In the genomic region with DNA sequence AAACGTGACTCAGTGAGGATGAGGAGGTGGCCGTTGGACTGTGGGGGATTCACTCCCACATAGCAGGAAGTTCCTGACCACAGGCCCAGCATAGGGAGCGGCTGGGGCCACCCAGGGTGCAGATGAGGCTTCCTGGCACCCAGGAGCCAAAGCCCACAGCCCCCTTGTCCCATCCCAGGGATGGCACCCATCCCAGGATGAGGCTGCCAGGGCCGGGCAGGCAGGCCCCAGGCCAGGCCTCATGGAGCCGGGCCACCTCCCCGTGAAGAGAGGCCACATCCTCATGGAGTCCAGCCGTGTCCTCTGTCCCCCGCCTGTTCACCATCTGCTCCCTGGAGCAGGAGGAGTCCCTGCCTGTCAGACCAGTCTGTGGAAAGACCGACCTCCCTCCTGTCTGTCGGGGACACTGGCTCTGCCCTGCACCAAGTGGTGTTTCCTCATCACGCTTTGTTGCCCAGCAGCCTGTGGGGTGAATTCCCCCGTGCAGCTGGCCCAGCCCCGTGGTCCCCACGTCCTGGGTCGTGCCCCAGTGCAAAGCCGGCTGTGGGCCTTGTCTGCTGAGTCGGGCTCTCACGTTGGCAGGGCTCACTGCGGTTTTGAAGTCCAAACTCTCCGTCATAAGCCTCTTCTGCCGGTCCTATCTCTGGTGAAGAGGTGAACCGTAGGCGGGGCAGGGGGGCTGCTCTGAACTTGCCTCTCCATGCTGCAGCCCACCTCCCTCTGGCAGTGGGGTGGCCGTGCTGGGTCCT, we compare ENCODE assay signal across 13 cellular contexts. TPM values are rescaled to one million over a fixed set of nuclear protein-coding genes. Genes with fewer than 3 reads are reported as not detected.
DNase-seq lines count a peak whose midpoint lies in the region; ATAC-seq, FAIRE-seq and TF ChIP-seq lines count a peak whose summit lies in the region.
"Had no signal": no experiment of that assay in that cellular context is flagged by ENCODE, and none has a peak within 500 bp of the region (broad histone marks: within the 10 kb centered on the region; RNA-seq: fewer than 3 reads in every experiment).

No MANE protein-coding gene starts in this region.

- H3K4me3 ChIP-seq in BE2C (ENCODE audit: low read depth, low read length) (no peak overlapping the region), HEK293 (ENCODE audit: low read depth, low read length) (no peak overlapping the region)
- H3K4me3 ChIP-seq: HAP-1 had no signal

- DNase-seq in BE2C (peak; percentile 12), RCC 7860 (ENCODE audit: low spot score) (peak; percentile 83), islet precursor cell (peak; percentile 61), GM19239 (ENCODE audit: insufficient read length, low spot score) (no peak), mesenteric fat pad (ENCODE audit: low spot score) (no peak)
- DNase-seq in stimulated activated CD4-positive, alpha-beta T cell treated with anti-CD3 and anti-CD28 coated beads, Interleukin-12 subunit alpha, Interleukin-12 subunit beta, amount 100 ng/mL, for 4 hours, result no peak
- DNase-seq: activated CD4-positive, CD25-positive, alpha-beta regulatory T cell treated with anti-CD3 and anti-CD28 coated beads, Interleukin-2, amount 50 U/mL, for 72 hours; CD4-positive, alpha-beta T cell; occipital lobe; SHP77 had no signal

- POLR2A ChIA-PET in HEK293 (lab: Yijun Ruan, JAX), result no interaction called here

- no peaks in the 10 kb centered on the region for H3K4me1 ChIP-seq in BE2C
- no peaks in the 10 kb centered on the region for H3K4me1 ChIP-seq in HEK293 (ENCODE audit: control insufficient read depth, insufficient read depth, low read length)
- H3K4me1 ChIP-seq: HAP-1 had no signal

- no peak overlapping the region for H3K27ac ChIP-seq in HEK293 (ENCODE audit: extremely low read depth, low read depth, low read length)

- FAIRE-seq in RCC 7860 (lab: Jason Lieb, UNC), result peak; percentile 73
- no peak for FAIRE-seq in GM19239 (lab: Jason Lieb, UNC)

- H3K27me3 ChIP-seq in BE2C, result no peaks in the 10 kb centered on the region

- TF ChIP-seq CTCF in BE2C (IDR thresholded peaks at IDR 0.05; ENCODE audit: low read depth, low read length) (no peak), HEK293 (tag by site-specific recombination; IDR thresholded peaks at IDR 0.05) (no peak)

- CTCF ChIA-PET in HEK293 (lab: Yijun Ruan, JAX), result no interaction called here

- H3K36me3 ChIP-seq in BE2C (no peaks in the 10 kb centered on the region), HEK293 (ENCODE audit: control insufficient read depth in 2 of 2, insufficient read depth in 1 of 2, low read length in 2 of 2) (no peaks in the 10 kb centered on the region)

- H3K9me3 ChIP-seq in BE2C, result no peaks in the 10 kb centered on the region
- no peaks in the 10 kb centered on the region for H3K9me3 ChIP-seq in HEK293 (ENCODE audit: control insufficient read depth, insufficient read depth, low read depth, low read length)
- H3K9me3 ChIP-seq: HAP-1 had no signal

- no peak for ATAC-seq in HG03521 (IDR thresholded peaks at IDR 0.05; ENCODE audit: unreplicated experiment)

TF ChIP-seq in HEK293, 187 proteins besides CTCF, POLR2A, EP300 and RAD21:
- TF ChIP-seq ZNF596 (tag by site-specific recombination; IDR thresholded peaks at IDR 0.05) (no peak), GLI2 (tag by site-specific recombination; IDR thresholded peaks at IDR 0.05; ENCODE audit: borderline replicate concordance, low read depth) (no peak), GLIS1 (tag by site-specific recombination; IDR thresholded peaks at IDR 0.05) (peak; percentile 22; the same call in 1 of the 2 replicates), EGR2 (tag by site-specific recombination; IDR thresholded peaks at IDR 0.05; ENCODE audit: low read depth) (no peak), ZNF214 (tag by site-specific recombination; IDR thresholded peaks at IDR 0.05; ENCODE audit: borderline replicate concordance) (no peak), ZNF2 (tag by site-specific recombination; IDR thresholded peaks at IDR 0.05) (no peak)
- TF ChIP-seq, protein P1, sequence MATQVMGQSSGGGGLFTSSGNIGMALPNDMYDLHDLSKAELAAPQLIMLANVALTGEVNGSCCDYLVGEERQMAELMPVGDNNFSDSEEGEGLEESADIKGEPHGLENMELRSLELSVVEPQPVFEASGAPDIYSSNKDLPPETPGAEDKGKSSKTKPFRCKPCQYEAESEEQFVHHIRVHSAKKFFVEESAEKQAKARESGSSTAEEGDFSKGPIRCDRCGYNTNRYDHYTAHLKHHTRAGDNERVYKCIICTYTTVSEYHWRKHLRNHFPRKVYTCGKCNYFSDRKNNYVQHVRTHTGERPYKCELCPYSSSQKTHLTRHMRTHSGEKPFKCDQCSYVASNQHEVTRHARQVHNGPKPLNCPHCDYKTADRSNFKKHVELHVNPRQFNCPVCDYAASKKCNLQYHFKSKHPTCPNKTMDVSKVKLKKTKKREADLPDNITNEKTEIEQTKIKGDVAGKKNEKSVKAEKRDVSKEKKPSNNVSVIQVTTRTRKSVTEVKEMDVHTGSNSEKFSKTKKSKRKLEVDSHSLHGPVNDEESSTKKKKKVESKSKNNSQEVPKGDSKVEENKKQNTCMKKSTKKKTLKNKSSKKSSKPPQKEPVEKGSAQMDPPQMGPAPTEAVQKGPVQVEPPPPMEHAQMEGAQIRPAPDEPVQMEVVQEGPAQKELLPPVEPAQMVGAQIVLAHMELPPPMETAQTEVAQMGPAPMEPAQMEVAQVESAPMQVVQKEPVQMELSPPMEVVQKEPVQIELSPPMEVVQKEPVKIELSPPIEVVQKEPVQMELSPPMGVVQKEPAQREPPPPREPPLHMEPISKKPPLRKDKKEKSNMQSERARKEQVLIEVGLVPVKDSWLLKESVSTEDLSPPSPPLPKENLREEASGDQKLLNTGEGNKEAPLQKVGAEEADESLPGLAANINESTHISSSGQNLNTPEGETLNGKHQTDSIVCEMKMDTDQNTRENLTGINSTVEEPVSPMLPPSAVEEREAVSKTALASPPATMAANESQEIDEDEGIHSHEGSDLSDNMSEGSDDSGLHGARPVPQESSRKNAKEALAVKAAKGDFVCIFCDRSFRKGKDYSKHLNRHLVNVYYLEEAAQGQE (tag by site-specific recombination; IDR thresholded peaks at IDR 0.05), result no peak
- TF ChIP-seq, protein P2, sequence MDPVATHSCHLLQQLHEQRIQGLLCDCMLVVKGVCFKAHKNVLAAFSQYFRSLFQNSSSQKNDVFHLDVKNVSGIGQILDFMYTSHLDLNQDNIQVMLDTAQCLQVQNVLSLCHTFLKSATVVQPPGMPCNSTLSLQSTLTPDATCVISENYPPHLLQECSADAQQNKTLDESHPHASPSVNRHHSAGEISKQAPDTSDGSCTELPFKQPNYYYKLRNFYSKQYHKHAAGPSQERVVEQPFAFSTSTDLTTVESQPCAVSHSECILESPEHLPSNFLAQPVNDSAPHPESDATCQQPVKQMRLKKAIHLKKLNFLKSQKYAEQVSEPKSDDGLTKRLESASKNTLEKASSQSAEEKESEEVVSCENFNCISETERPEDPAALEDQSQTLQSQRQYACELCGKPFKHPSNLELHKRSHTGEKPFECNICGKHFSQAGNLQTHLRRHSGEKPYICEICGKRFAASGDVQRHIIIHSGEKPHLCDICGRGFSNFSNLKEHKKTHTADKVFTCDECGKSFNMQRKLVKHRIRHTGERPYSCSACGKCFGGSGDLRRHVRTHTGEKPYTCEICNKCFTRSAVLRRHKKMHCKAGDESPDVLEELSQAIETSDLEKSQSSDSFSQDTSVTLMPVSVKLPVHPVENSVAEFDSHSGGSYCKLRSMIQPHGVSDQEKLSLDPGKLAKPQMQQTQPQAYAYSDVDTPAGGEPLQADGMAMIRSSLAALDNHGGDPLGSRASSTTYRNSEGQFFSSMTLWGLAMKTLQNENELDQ (tag by site-specific recombination; IDR thresholded peaks at IDR 0.05; ENCODE audit: low read depth), result no peak
- TF ChIP-seq, protein P3, sequence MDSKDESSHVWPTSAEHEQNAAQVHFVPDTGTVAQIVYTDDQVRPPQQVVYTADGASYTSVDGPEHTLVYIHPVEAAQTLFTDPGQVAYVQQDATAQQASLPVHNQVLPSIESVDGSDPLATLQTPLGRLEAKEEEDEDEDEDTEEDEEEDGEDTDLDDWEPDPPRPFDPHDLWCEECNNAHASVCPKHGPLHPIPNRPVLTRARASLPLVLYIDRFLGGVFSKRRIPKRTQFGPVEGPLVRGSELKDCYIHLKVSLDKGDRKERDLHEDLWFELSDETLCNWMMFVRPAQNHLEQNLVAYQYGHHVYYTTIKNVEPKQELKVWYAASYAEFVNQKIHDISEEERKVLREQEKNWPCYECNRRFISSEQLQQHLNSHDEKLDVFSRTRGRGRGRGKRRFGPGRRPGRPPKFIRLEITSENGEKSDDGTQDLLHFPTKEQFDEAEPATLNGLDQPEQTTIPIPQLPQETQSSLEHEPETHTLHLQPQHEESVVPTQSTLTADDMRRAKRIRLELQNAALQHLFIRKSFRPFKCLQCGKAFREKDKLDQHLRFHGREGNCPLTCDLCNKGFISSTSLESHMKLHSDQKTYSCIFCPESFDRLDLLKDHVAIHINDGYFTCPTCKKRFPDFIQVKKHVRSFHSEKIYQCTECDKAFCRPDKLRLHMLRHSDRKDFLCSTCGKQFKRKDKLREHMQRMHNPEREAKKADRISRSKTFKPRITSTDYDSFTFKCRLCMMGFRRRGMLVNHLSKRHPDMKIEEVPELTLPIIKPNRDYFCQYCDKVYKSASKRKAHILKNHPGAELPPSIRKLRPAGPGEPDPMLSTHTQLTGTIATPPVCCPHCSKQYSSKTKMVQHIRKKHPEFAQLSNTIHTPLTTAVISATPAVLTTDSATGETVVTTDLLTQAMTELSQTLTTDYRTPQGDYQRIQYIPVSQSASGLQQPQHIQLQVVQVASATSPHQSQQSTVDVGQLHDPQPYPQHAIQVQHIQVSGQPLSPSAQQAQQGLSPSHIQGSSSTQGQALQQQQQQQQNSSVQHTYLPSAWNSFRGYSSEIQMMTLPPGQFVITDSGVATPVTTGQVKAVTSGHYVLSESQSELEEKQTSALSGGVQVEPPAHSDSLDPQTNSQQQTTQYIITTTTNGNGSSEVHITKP (tag by site-specific recombination; IDR thresholded peaks at IDR 0.05), result no peak

RNA-seq across cellular contexts. Expression of a gene that starts 24.5 kb away (rescaled TPM):
- 3.2 TPM for polyA plus RNA-seq in BE2C (2012; ENCODE audit: insufficient read depth, insufficient read length, low read depth)
- total RNA-seq in mesenteric fat pad, result 4.7 TPM

RNA-seq across cellular contexts. Expression of a gene that starts 41.7 kb away (rescaled TPM):
- polyA plus RNA-seq in BE2C (2012; ENCODE audit: insufficient read depth, insufficient read length, low read depth), result 43.2 TPM
- total RNA-seq in mesenteric fat pad, result 19.4 TPM

Comparison
In these comparisons a context has a peak if more than half of its experiments do, and no peak if none do; other contexts are left out.
1. DNase-seq: peak in BE2C (single experiment), RCC 7860 (single experiment) and islet precursor cell (single experiment); none in GM19239 (single experiment), stimulated activated CD4-positive, alpha-beta T cell treated with anti-CD3 and anti-CD28 coated beads, Interleukin-12 subunit alpha, Interleukin-12 subunit beta, amount 100 ng/mL, for 4 hours (single experiment) and mesenteric fat pad (single experiment).